1 cellular context compared by ENCODE assay signal in the genomic region with DNA sequence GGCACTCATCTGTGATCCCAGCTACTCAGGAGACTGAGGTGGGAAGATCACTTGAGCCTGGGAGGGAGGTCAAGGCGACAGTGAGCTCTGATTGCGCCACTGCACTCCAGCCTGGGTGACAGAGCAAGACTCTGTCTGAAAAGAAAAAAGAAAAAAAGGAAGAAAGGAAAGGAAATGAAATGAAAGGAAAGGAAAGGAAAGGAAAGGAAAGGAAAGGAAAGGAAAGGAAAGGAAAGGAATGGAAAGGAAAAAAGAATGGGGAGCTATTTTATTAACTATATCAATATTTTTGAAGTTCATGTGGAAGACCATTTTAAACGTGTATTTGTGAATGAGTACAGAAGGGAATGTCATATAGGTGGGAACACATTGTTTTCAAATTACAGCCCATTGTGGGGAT.
TF ChIP-seq lines count a peak whose summit lies in the region.

No MANE protein-coding gene starts in this region.

TF ChIP-seq in WTC11, 78 proteins besides CTCF, POLR2A, EP300 and RAD21 (continued from another document):
- TF ChIP-seq, protein P1, sequence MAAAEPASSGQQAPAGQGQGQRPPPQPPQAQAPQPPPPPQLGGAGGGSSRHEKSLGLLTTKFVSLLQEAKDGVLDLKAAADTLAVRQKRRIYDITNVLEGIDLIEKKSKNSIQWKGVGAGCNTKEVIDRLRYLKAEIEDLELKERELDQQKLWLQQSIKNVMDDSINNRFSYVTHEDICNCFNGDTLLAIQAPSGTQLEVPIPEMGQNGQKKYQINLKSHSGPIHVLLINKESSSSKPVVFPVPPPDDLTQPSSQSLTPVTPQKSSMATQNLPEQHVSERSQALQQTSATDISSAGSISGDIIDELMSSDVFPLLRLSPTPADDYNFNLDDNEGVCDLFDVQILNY (CRISPR knock-in tag; IDR thresholded peaks at IDR 0.05) = no peak
- no peak for TF ChIP-seq ZNF396 (CRISPR knock-in tag; IDR thresholded peaks at IDR 0.05; ENCODE audit: borderline replicate concordance)
- no peak for TF ChIP-seq SP1 (CRISPR knock-in tag; conservative IDR thresholded peaks at IDR 0.05)
- TF ChIP-seq, protein P2, sequence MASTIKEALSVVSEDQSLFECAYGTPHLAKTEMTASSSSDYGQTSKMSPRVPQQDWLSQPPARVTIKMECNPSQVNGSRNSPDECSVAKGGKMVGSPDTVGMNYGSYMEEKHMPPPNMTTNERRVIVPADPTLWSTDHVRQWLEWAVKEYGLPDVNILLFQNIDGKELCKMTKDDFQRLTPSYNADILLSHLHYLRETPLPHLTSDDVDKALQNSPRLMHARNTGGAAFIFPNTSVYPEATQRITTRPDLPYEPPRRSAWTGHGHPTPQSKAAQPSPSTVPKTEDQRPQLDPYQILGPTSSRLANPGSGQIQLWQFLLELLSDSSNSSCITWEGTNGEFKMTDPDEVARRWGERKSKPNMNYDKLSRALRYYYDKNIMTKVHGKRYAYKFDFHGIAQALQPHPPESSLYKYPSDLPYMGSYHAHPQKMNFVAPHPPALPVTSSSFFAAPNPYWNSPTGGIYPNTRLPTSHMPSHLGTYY (CRISPR knock-in tag; IDR thresholded peaks at IDR 0.05) = no peak
- no peak for TF ChIP-seq JUN (CRISPR knock-in tag; IDR thresholded peaks at IDR 0.05)
- TF ChIP-seq CBFB (CRISPR knock-in tag; IDR thresholded peaks at IDR 0.05; ENCODE audit: low read depth) = no peak
- TF ChIP-seq CREB1 (CRISPR knock-in tag; IDR thresholded peaks at IDR 0.05) = no peak
- TF ChIP-seq, protein P3, sequence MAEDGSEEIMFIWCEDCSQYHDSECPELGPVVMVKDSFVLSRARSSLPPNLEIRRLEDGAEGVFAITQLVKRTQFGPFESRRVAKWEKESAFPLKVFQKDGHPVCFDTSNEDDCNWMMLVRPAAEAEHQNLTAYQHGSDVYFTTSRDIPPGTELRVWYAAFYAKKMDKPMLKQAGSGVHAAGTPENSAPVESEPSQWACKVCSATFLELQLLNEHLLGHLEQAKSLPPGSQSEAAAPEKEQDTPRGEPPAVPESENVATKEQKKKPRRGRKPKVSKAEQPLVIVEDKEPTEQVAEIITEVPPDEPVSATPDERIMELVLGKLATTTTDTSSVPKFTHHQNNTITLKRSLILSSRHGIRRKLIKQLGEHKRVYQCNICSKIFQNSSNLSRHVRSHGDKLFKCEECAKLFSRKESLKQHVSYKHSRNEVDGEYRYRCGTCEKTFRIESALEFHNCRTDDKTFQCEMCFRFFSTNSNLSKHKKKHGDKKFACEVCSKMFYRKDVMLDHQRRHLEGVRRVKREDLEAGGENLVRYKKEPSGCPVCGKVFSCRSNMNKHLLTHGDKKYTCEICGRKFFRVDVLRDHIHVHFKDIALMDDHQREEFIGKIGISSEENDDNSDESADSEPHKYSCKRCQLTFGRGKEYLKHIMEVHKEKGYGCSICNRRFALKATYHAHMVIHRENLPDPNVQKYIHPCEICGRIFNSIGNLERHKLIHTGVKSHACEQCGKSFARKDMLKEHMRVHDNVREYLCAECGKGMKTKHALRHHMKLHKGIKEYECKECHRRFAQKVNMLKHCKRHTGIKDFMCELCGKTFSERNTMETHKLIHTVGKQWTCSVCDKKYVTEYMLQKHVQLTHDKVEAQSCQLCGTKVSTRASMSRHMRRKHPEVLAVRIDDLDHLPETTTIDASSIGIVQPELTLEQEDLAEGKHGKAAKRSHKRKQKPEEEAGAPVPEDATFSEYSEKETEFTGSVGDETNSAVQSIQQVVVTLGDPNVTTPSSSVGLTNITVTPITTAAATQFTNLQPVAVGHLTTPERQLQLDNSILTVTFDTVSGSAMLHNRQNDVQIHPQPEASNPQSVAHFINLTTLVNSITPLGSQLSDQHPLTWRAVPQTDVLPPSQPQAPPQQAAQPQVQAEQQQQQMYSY (CRISPR knock-in tag; IDR thresholded peaks at IDR 0.05) = no peak
- TF ChIP-seq, protein P4, sequence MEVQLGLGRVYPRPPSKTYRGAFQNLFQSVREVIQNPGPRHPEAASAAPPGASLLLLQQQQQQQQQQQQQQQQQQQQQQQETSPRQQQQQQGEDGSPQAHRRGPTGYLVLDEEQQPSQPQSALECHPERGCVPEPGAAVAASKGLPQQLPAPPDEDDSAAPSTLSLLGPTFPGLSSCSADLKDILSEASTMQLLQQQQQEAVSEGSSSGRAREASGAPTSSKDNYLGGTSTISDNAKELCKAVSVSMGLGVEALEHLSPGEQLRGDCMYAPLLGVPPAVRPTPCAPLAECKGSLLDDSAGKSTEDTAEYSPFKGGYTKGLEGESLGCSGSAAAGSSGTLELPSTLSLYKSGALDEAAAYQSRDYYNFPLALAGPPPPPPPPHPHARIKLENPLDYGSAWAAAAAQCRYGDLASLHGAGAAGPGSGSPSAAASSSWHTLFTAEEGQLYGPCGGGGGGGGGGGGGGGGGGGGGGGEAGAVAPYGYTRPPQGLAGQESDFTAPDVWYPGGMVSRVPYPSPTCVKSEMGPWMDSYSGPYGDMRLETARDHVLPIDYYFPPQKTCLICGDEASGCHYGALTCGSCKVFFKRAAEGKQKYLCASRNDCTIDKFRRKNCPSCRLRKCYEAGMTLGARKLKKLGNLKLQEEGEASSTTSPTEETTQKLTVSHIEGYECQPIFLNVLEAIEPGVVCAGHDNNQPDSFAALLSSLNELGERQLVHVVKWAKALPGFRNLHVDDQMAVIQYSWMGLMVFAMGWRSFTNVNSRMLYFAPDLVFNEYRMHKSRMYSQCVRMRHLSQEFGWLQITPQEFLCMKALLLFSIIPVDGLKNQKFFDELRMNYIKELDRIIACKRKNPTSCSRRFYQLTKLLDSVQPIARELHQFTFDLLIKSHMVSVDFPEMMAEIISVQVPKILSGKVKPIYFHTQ (CRISPR knock-in tag; IDR thresholded peaks at IDR 0.05) = no peak
- no peak for TF ChIP-seq RELA (CRISPR knock-in tag; IDR thresholded peaks at IDR 0.05; ENCODE audit: borderline replicate concordance)
- TF ChIP-seq ZNF219 (CRISPR knock-in tag; IDR thresholded peaks at IDR 0.05; ENCODE audit: borderline replicate concordance) = no peak
- no peak for TF ChIP-seq ZNF232 (CRISPR knock-in tag; IDR thresholded peaks at IDR 0.05)
- TF ChIP-seq CREM (CRISPR knock-in tag; IDR thresholded peaks at IDR 0.05) = no peak
